Comparison of ENCODE assay signal across 9 cellular contexts in genomic region chr18:10057808-10058791, GRCh38.
DNase-seq lines count a peak whose midpoint lies in the region; ATAC-seq and TF ChIP-seq lines count a peak whose summit lies in the region.
"Had no signal": no experiment of that assay in that cellular context is flagged by ENCODE, and none has a peak within 500 bp of the region (broad histone marks: within the 10 kb centered on the region; RNA-seq: fewer than 3 reads in every experiment).

No MANE protein-coding gene starts in this region.

- TF ChIP-seq CTCF in RWPE2 (IDR thresholded peaks at IDR 0.05; ENCODE audit: poor library complexity, severe bottlenecking) (no peak), fibroblast of mammary gland (conservative IDR thresholded peaks at IDR 0.05; ENCODE audit: control insufficient read depth, insufficient read depth, low read depth, low read length) (no peak), sigmoid colon (IDR thresholded peaks at IDR 0.05) (no peak)

- H3K4me2 ChIP-seq in mesendoderm (ENCODE audit: low read length): no peak overlapping the region

- H3K27me3 Mint-ChIP-seq in activated CD4-positive, alpha-beta T cell treated with anti-CD3 and anti-CD28 coated beads for 36 hours: no peaks in the 10 kb centered on the region

- no peak for TF ChIP-seq POLR2A in sigmoid colon (IDR thresholded peaks at IDR 0.05)

- TF ChIP-seq EP300 in sigmoid colon (IDR thresholded peaks at IDR 0.05): peak in 1 of 4 donors; percentile 12

- no peak overlapping the region for H2AK5ac ChIP-seq in mesendoderm (ENCODE audit: low read length)

- H3K79me1 ChIP-seq in mesendoderm (ENCODE audit: low read length): no peaks in the 10 kb centered on the region

- H3K4me3 ChIP-seq in RWPE2 (ENCODE audit: severe bottlenecking) (no peak overlapping the region), fibroblast of mammary gland (ENCODE audit: control insufficient read depth, low read depth, low read length) (no peak overlapping the region), sigmoid colon (no peak overlapping the region), mesendoderm (ENCODE audit: low read length) (no peak overlapping the region)

- no peak overlapping the region for H3K4me3 Mint-ChIP-seq in activated CD4-positive, alpha-beta T cell treated with anti-CD3 and anti-CD28 coated beads for 36 hours
- H3K4me3 Mint-ChIP-seq: activated CD4-positive, alpha-beta memory T cell treated with anti-CD3 and anti-CD28 coated beads for 36 hours had no signal

- no peak overlapping the region for H3K27ac Mint-ChIP-seq in activated CD4-positive, alpha-beta T cell treated with anti-CD3 and anti-CD28 coated beads for 36 hours
- H3K27ac Mint-ChIP-seq: activated CD4-positive, alpha-beta memory T cell treated with anti-CD3 and anti-CD28 coated beads for 36 hours had no signal

- WGBS in sigmoid colon, 2 donors: 56 to 61% methylated on average over 5 of the region's 5 CpGs
- WGBS in mesendoderm (ENCODE audit: extremely low coverage, insufficient coverage, low lambda C conversion rate): no CpG with 5 or more reads among the region's 5 CpGs

- no peak overlapping the region for H3K18ac ChIP-seq in mesendoderm (ENCODE audit: low read length)

- H3K9ac ChIP-seq in mesendoderm (ENCODE audit: low read length): no peak overlapping the region

- H3K23ac ChIP-seq in mesendoderm (ENCODE audit: low read length): no peak overlapping the region

- H3K56ac ChIP-seq in mesendoderm (ENCODE audit: low read length): no peak overlapping the region

- H3K36me3 Mint-ChIP-seq in activated CD4-positive, alpha-beta T cell treated with anti-CD3 and anti-CD28 coated beads for 36 hours (ENCODE audit: low read depth): no peaks in the 10 kb centered on the region
- H3K36me3 Mint-ChIP-seq: activated CD4-positive, alpha-beta memory T cell treated with anti-CD3 and anti-CD28 coated beads for 36 hours had no signal

- no peak overlapping the region for H2BK15ac ChIP-seq in mesendoderm (replicated peaks; ENCODE audit: low read depth)

- H3K9me3 Mint-ChIP-seq in activated CD4-positive, alpha-beta T cell treated with anti-CD3 and anti-CD28 coated beads for 36 hours (ENCODE audit: low read depth): no peaks in the 10 kb centered on the region
- H3K9me3 Mint-ChIP-seq: activated CD4-positive, alpha-beta memory T cell treated with anti-CD3 and anti-CD28 coated beads for 36 hours had no signal

- peaks cover 8% of the 10 kb centered on the region for H3K4me1 Mint-ChIP-seq in activated CD4-positive, alpha-beta T cell treated with anti-CD3 and anti-CD28 coated beads for 36 hours

- no peak overlapping the region for H2BK120ac ChIP-seq in mesendoderm (ENCODE audit: low read depth, low read length)

- peak; percentile 13 for DNase-seq in Daoy (ENCODE audit: low read depth)
- DNase-seq in RWPE2 (ENCODE audit: low spot score): no peak
- peak; percentile 89 for DNase-seq in fibroblast of mammary gland (ENCODE audit: low read depth)
- no peak for DNase-seq in sigmoid colon
- no peak for DNase-seq in mesendoderm
- DNase-seq in cerebellar nuclear complex (lab: John Stamatoyannopoulos, UW): no peak
- no peak for DNase-seq in activated CD4-positive, alpha-beta T cell treated with anti-CD3 and anti-CD28 coated beads for 36 hours
- DNase-seq in cortex of kidney (lab: John Stamatoyannopoulos, UW): no peak
- DNase-seq: activated CD4-positive, alpha-beta memory T cell treated with anti-CD3 and anti-CD28 coated beads for 36 hours had no signal

- no peaks in the 10 kb centered on the region for H3K79me2 ChIP-seq in mesendoderm (ENCODE audit: control insufficient read depth, insufficient read depth, low read length)

- H3K27ac ChIP-seq in RWPE2 (ENCODE audit: poor library complexity, severe bottlenecking) (peak overlapping the region; percentile 91), sigmoid colon (peak overlapping the region; percentile 23 to 62 (median 46)), mesendoderm (ENCODE audit: low read depth, low read length) (no peak overlapping the region)

- H3K4me1 ChIP-seq in RWPE2 (ENCODE audit: insufficient read depth, poor library complexity, severe bottlenecking) (peaks cover 23% of the 10 kb centered on the region), sigmoid colon (peaks cover 0 to 59% (median 53%) of the 10 kb centered on the region in 4 donors), mesendoderm (ENCODE audit: control insufficient read depth, low read depth, low read length) (peaks cover 8% of the 10 kb centered on the region)

- no peaks in the 10 kb centered on the region for H3K27me3 ChIP-seq in RWPE2 (ENCODE audit: insufficient read depth, poor library complexity, severe bottlenecking)
- H3K27me3 ChIP-seq in sigmoid colon: no peaks in the 10 kb centered on the region
- no peaks in the 10 kb centered on the region for H3K27me3 ChIP-seq in mesendoderm (ENCODE audit: insufficient read depth, low read length, poor library complexity)

- H4K5ac ChIP-seq in mesendoderm (ENCODE audit: low read length): no peak overlapping the region

- CTCF ChIA-PET in activated CD4-positive, alpha-beta T cell treated with anti-CD3 and anti-CD28 coated beads for 36 hours (lab: Charles Lee): no interaction called here

- no peak overlapping the region for H4K8ac ChIP-seq in mesendoderm (ENCODE audit: low read depth, low read length)

- peak; percentile 91 for ATAC-seq in RWPE2 (ENCODE audit: low read depth)
- no peak for ATAC-seq in activated CD4-positive, alpha-beta T cell treated with anti-CD3 and anti-CD28 coated beads for 36 hours

- no peaks in the 10 kb centered on the region for H3K9me3 ChIP-seq in RWPE2 (ENCODE audit: severe bottlenecking)
- no peaks in the 10 kb centered on the region for H3K9me3 ChIP-seq in sigmoid colon

- POLR2A ChIA-PET in activated CD4-positive, alpha-beta T cell treated with anti-CD3 and anti-CD28 coated beads for 36 hours (lab: Charles Lee): no interaction called here

- H3K36me3 ChIP-seq in RWPE2 (ENCODE audit: low read depth) (no peaks in the 10 kb centered on the region), sigmoid colon (no peaks in the 10 kb centered on the region), mesendoderm (ENCODE audit: control insufficient read depth, insufficient read depth, low read length) (no peaks in the 10 kb centered on the region)

- intact Hi-C loops in sigmoid colon (cut with DNase I): loop anchor here (10.0 kb wide), 1 partner anchor 177 kb away; no protein-coding TSS in a partner anchor
- intact Hi-C loops in activated CD4-positive, alpha-beta T cell treated with anti-CD3 and anti-CD28 coated beads for 36 hours (cut with DNase I, micrococcal nuclease): no loop called here

- H2BK5ac ChIP-seq in mesendoderm (ENCODE audit: low read length): no peak overlapping the region

- no peak overlapping the region for H3K4ac ChIP-seq in mesendoderm (ENCODE audit: low read depth, low read length)

Comparison
In these comparisons a context has a peak if more than half of its experiments do, and no peak if none do; other contexts are left out.
1. DNase-seq: peak in Daoy (single experiment) and fibroblast of mammary gland (single experiment); none in RWPE2 (single experiment), sigmoid colon (single experiment), mesendoderm (single experiment), cerebellar nuclear complex (0 of 2), activated CD4-positive, alpha-beta T cell treated with anti-CD3 and anti-CD28 coated beads for 36 hours (single experiment) and cortex of kidney (single experiment).